In genomic region chr5:117982691-117983090, GRCh38 we compare ENCODE assay signal across 19 cellular contexts.
A peak's percentile ranks its signal among the peaks of the same experiment; 100 is the strongest.
DNase-seq lines count a peak whose midpoint lies in the region; ATAC-seq and TF ChIP-seq lines count a peak whose summit lies in the region.
"Had no signal": no experiment of that assay in that cellular context is flagged by ENCODE, and none has a peak within 500 bp of the region (broad histone marks: within the 10 kb centered on the region; RNA-seq: fewer than 3 reads in every experiment).

No MANE protein-coding gene starts in this region.

- H3K36me3 ChIP-seq in HCT116 (ENCODE audit: control insufficient read depth in 1 of 2, insufficient read depth in 2 of 2, low read length in 2 of 2), result no peaks in the 10 kb centered on the region
- no peaks in the 10 kb centered on the region for H3K36me3 ChIP-seq in tibial nerve
- H3K36me3 ChIP-seq: BE2C had no signal

- no peaks in the 10 kb centered on the region for H3K9me3 Mint-ChIP-seq in stimulated activated memory B cell treated with anti-CD40 and anti-IgM and Interleukin-4, amounts not matched to agents 10 μg/mL and 1 μg/mL and 100 μg/mL, for 72 hours

- intact Hi-C loops in HCT116 (cut with micrococcal nuclease) (no loop called here), posterior vena cava (cut with DNase I) (loop anchor here in 1 of 2 donors (10.0 kb wide), 1 partner anchor 462 kb away; no protein-coding TSS in a partner anchor)

- CTCF ChIA-PET in HCT116 (lab: Charles Lee), result no interaction called here

- TF ChIP-seq EP300 in tibial nerve (IDR thresholded peaks at IDR 0.05), result no peak

- DNase-seq in HCT116 (ENCODE audit: low read depth, low spot score) (no peak), astrocyte of the hippocampus (ENCODE audit: low read depth, low spot score) (peak; percentile 11), foreskin keratinocyte (peak in 1 of 2 donors; percentile 12), posterior vena cava (ENCODE audit: low spot score) (no peak), tibial nerve (ENCODE audit: low spot score in 2 of 2) (no peak)
- DNase-seq: BE2C; CD8-positive, alpha-beta memory T cell; DND-41; H7; MV-4-11; NCI-H1436; NCI-H2081; NCI-H510A treated with DMSO at 0.1 percent for 48 hours; NK-92 treated with Interleukin-12 subunit alpha and Interleukin-12 subunit beta, amount 100 ng/mL, for 24 hours; OCI-M1 had no signal

- H3K4me3 Mint-ChIP-seq in stimulated activated memory B cell treated with anti-CD40 and anti-IgM and Interleukin-4, amounts not matched to agents 10 μg/mL and 1 μg/mL and 100 μg/mL, for 72 hours, result no peak overlapping the region
- H3K4me3 Mint-ChIP-seq: CD8-positive, alpha-beta memory T cell; IgD-negative memory B cell had no signal

- H3K27ac Mint-ChIP-seq in stimulated activated memory B cell treated with anti-CD40 and anti-IgM and Interleukin-4, amounts not matched to agents 10 μg/mL and 1 μg/mL and 100 μg/mL, for 72 hours, result no peak overlapping the region
- H3K27ac Mint-ChIP-seq: CD8-positive, alpha-beta memory T cell; IgD-negative memory B cell had no signal

- H3K4me1 Mint-ChIP-seq in stimulated activated memory B cell treated with anti-CD40 and anti-IgM and Interleukin-4, amounts not matched to agents 10 μg/mL and 1 μg/mL and 100 μg/mL, for 72 hours, result no peaks in the 10 kb centered on the region
- H3K4me1 Mint-ChIP-seq: CD8-positive, alpha-beta memory T cell; IgD-negative memory B cell had no signal

- POLR2A ChIA-PET in HCT116 (lab: Charles Lee), result no interaction called here

- ATAC-seq in HCT116 (peak; percentile 76), foreskin keratinocyte (peak; percentile 58), HG03442 (IDR thresholded peaks at IDR 0.05; ENCODE audit: unreplicated experiment) (no peak)
- peak; percentile 43 for ATAC-seq in stimulated activated memory B cell treated with anti-CD40 and anti-IgM and Interleukin-4, amounts not matched to agents 10 μg/mL and 1 μg/mL and 100 μg/mL, for 72 hours

- H3K9me2 ChIP-seq in HCT116 (ENCODE audit: insufficient read depth), result no peaks in the 10 kb centered on the region

- no peak overlapping the region for H3K9ac ChIP-seq in HCT116 (ENCODE audit: low read length)

- H3K4me1 ChIP-seq in HCT116 (ENCODE audit: control insufficient read depth in 1 of 2, insufficient read depth in 2 of 2, low read length in 2 of 2), result no peaks in the 10 kb centered on the region
- no peaks in the 10 kb centered on the region for H3K4me1 ChIP-seq in foreskin keratinocyte
- no peaks in the 10 kb centered on the region for H3K4me1 ChIP-seq in tibial nerve
- H3K4me1 ChIP-seq: BE2C had no signal

- TF ChIP-seq POLR2A in HCT116 (IDR thresholded peaks at IDR 0.05; ENCODE audit: borderline replicate concordance, extremely low read depth, insufficient read depth, insufficient read length) (no peak), tibial nerve (IDR thresholded peaks at IDR 0.05) (no peak)

- no peaks in the 10 kb centered on the region for H4K20me1 ChIP-seq in HCT116 (ENCODE audit: insufficient read depth)

- TF ChIP-seq CTCF in HCT116 (IDR thresholded peaks at IDR 0.05 in 2 of 3, conservative IDR thresholded peaks at IDR 0.05 in 1 of 3; ENCODE audit: borderline replicate concordance in 1 of 3, insufficient read depth in 1 of 3, low read depth in 2 of 3, low read length in 2 of 3), result no peak
- no peak for TF ChIP-seq CTCF in foreskin keratinocyte (conservative IDR thresholded peaks at IDR 0.05)
- no peak for TF ChIP-seq CTCF in tibial nerve (IDR thresholded peaks at IDR 0.05)

- no peaks in the 10 kb centered on the region for H3K36me3 Mint-ChIP-seq in stimulated activated memory B cell treated with anti-CD40 and anti-IgM and Interleukin-4, amounts not matched to agents 10 μg/mL and 1 μg/mL and 100 μg/mL, for 72 hours
- H3K36me3 Mint-ChIP-seq: CD8-positive, alpha-beta memory T cell; IgD-negative memory B cell had no signal

- H2AFZ ChIP-seq in HCT116 (ENCODE audit: low read depth, low read length, poor library complexity, severe bottlenecking), result no peak overlapping the region

- H3K27me3 ChIP-seq in HCT116 (ENCODE audit: insufficient read depth, low read length) (no peaks in the 10 kb centered on the region), foreskin keratinocyte (no peaks in the 10 kb centered on the region), tibial nerve (no peaks in the 10 kb centered on the region)
- H3K27me3 ChIP-seq: BE2C had no signal

- H3K4me3 ChIP-seq in HCT116 (replicated peaks in 1 of 2; ENCODE audit: low read depth in 1 of 2, low read length in 2 of 2), result no peak overlapping the region
- H3K4me3 ChIP-seq in tibial nerve, result no peak overlapping the region

- TF ChIP-seq RAD21 in HCT116 (IDR thresholded peaks at IDR 0.05; ENCODE audit: low read depth), result no peak

- H3K27me3 Mint-ChIP-seq in stimulated activated memory B cell treated with anti-CD40 and anti-IgM and Interleukin-4, amounts not matched to agents 10 μg/mL and 1 μg/mL and 100 μg/mL, for 72 hours, result no peaks in the 10 kb centered on the region
- H3K27me3 Mint-ChIP-seq: CD8-positive, alpha-beta memory T cell; IgD-negative memory B cell had no signal

- H3K27ac ChIP-seq in HCT116 (ENCODE audit: low read depth, low read length) (no peak overlapping the region), foreskin keratinocyte (no peak overlapping the region), tibial nerve (no peak overlapping the region)
- H3K27ac ChIP-seq: RWPE1 had no signal

- RAD21 ChIA-PET in HCT116 (lab: Charles Lee; ENCODE audit: low non-redundant PET in 1 of 2, low total read pairs in 2 of 2, uncharacterized antibody in 2 of 2, unreplicated experiment in 2 of 2), result no interaction called here

- WGBS in tibial nerve, 2 donors, result 59 to 71% methylated on average over 2 of the region's 2 CpGs

- H3K79me2 ChIP-seq in HCT116 (ENCODE audit: insufficient read depth, low read length), result no peaks in the 10 kb centered on the region

- BruUV-seq in HCT116 (replicated peaks; lab: Mats Ljungman, UMichigan), result no TSS peak

- H3K9me3 ChIP-seq in HCT116 (ENCODE audit: control insufficient read depth in 1 of 2, insufficient read depth in 1 of 2, low read depth in 1 of 2, low read length in 2 of 2) (no peaks in the 10 kb centered on the region), tibial nerve (no peaks in the 10 kb centered on the region)
- H3K9me3 ChIP-seq: BE2C had no signal

- H3K4me2 ChIP-seq in HCT116 (ENCODE audit: low read length), result 0 out of 2 replicates have a peak overlapping the region, but pooled peaks have one; percentile 2

TF ChIP-seq in HCT116, 20 proteins besides CTCF, POLR2A, EP300 and RAD21:
- TF ChIP-seq ZNF274 (IDR thresholded peaks at IDR 0.05; ENCODE audit: low read depth, low read length) (no peak), MAX (IDR thresholded peaks at IDR 0.05) (no peak), SRF (IDR thresholded peaks at IDR 0.05; ENCODE audit: low read depth) (no peak), CEBPB (IDR thresholded peaks at IDR 0.05; ENCODE audit: low read depth) (no peak), CBX3 (IDR thresholded peaks at IDR 0.05; ENCODE audit: low read depth) (no peak), TCF7L2 (IDR thresholded peaks at IDR 0.05; ENCODE audit: borderline replicate concordance, extremely low read depth, insufficient read depth, insufficient read length) (no peak)
